29 cellular contexts compared by ENCODE assay signal in the genomic region with DNA sequence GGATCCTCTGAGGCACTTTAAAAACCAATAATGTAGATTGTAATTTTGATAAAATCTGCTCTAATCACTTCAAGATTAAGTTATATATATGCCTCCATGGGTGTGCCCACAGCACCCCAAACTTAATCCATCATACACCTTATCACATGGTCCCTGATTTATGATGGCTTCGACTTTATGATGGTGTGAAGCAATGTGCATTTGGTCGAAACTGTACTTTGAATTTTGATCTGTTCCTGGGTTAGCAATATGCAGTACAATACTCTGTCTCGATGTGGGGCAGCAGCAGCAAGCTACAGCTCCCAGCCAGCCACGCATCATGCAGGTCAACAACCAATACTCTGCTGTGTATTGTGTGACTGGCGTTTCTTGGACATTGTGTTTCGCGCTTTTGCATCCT.
"Had no signal": no experiment of that assay in that cellular context is flagged by ENCODE, and none has a peak within 500 bp of the region (broad histone marks: within the 10 kb centered on the region; RNA-seq: fewer than 3 reads in every experiment).

No MANE protein-coding gene starts in this region.

- H3K4me1 Mint-ChIP-seq: endodermal cell had no signal

- H3K4me1 ChIP-seq: colonic mucosa, esophagus squamous epithelium, gastrocnemius medialis, left lung had no signal

- DNase-seq: colonic mucosa; cortex of kidney; effector CD8-positive, alpha-beta T cell; effector memory CD8-positive, alpha-beta T cell; endodermal cell; erythroblast; esophagus squamous epithelium; foreskin fibroblast; foreskin melanocyte; gastrocnemius medialis; glutamatergic neuron; head of caudate nucleus; hypothalamus; immature natural killer cell; islet precursor cell; left cardiac atrium; left lung; left ventricle myocardium superior; mammary epithelial cell; mesendoderm; midbrain; naive thymus-derived CD4-positive, alpha-beta T cell had no signal

- H3K27me3 Mint-ChIP-seq: dendritic cell treated with granulocyte-macrophage colony-stimulating factor and Interleukin-4, amounts not matched to agents 40 ng/mL and 50 ng/mL, for 4 days; effector memory CD8-positive, alpha-beta T cell; memory B cell; naive thymus-derived CD4-positive, alpha-beta T cell had no signal

- H3K79me2 ChIP-seq: hepatocyte had no signal

- H3K36me3 ChIP-seq: colonic mucosa, esophagus squamous epithelium, gastrocnemius medialis, left lung had no signal

- H3K9me3 Mint-ChIP-seq: dendritic cell treated with granulocyte-macrophage colony-stimulating factor and Interleukin-4, amounts not matched to agents 40 ng/mL and 50 ng/mL, for 4 days; effector memory CD8-positive, alpha-beta T cell; endodermal cell; immature natural killer cell; memory B cell had no signal

- FAIRE-seq: endometrium had no signal

- H3K9me3 ChIP-seq: colonic mucosa, esophagus squamous epithelium, gastrocnemius medialis, left lung had no signal

- H3K27ac ChIP-seq: colonic mucosa, epithelial cell of prostate, esophagus squamous epithelium, gastrocnemius medialis, hepatocyte, left lung had no signal

- H3K4me2 ChIP-seq: hepatocyte had no signal

- ATAC-seq: effector memory CD8-positive, alpha-beta T cell; esophagus mucosa; gastrocnemius medialis; left cardiac atrium; left lung; left ventricle myocardium superior; naive thymus-derived CD4-positive, alpha-beta T cell had no signal

- H3K4me3 Mint-ChIP-seq: dendritic cell treated with granulocyte-macrophage colony-stimulating factor and Interleukin-4, amounts not matched to agents 40 ng/mL and 50 ng/mL, for 4 days; effector memory CD8-positive, alpha-beta T cell; endodermal cell; immature natural killer cell; memory B cell; naive thymus-derived CD4-positive, alpha-beta T cell had no signal

- H2AFZ ChIP-seq: hepatocyte had no signal

- H3K27me3 ChIP-seq: colonic mucosa, esophagus squamous epithelium, gastrocnemius medialis, hepatocyte, left lung had no signal

- H3K4me3 ChIP-seq: colonic mucosa, esophagus squamous epithelium, gastrocnemius medialis, hepatocyte, left lung, lung had no signal

- H3K27ac Mint-ChIP-seq: dendritic cell treated with granulocyte-macrophage colony-stimulating factor and Interleukin-4, amounts not matched to agents 40 ng/mL and 50 ng/mL, for 4 days; effector memory CD8-positive, alpha-beta T cell; endodermal cell; immature natural killer cell; memory B cell had no signal
